Comparison of ENCODE assay signal across 18 cellular contexts in genomic region chr14:78450945-78451344, GRCh38.
"Had no signal": no experiment of that assay in that cellular context is flagged by ENCODE, and none has a peak within 500 bp of the region (broad histone marks: within the 10 kb centered on the region; RNA-seq: fewer than 3 reads in every experiment).

No MANE protein-coding gene starts in this region.

- H3K27me3 Mint-ChIP-seq: activated CD8-positive, alpha-beta memory T cell treated with anti-CD3 and anti-CD28 coated beads, Interleukin-2, amount 10 ng/mL, durations not matched to agents 7 days and 5 days; activated naive CD4-positive, alpha-beta T cell treated with anti-CD3 and anti-CD28 coated beads, Interleukin-2, amount 10 ng/mL, durations not matched to agents 7 days and 5 days; activated T-cell treated with anti-CD3 and anti-CD28 coated beads, Interleukin-2, amount 50 U/mL, for 24 hours; stimulated activated naive CD8-positive, alpha-beta T cell treated with anti-CD3 and anti-CD28 coated beads, Interleukin-15, Interleukin-2, amounts not matched to agents 100 ng/mL and 50 ng/mL, for 24 hours had no signal

- H3K9me3 ChIP-seq: gastrocnemius medialis, heart right ventricle, ovary, sigmoid colon, spleen, suprapubic skin had no signal

- H3K27ac Mint-ChIP-seq: activated CD4-positive, alpha-beta memory T cell treated with anti-CD3 and anti-CD28 coated beads for 36 hours; activated CD4-positive, alpha-beta T cell treated with anti-CD3 and anti-CD28 coated beads for 36 hours; activated CD8-positive, alpha-beta memory T cell treated with anti-CD3 and anti-CD28 coated beads, Interleukin-2, amount 10 ng/mL, durations not matched to agents 7 days and 5 days; activated naive CD4-positive, alpha-beta T cell treated with anti-CD3 and anti-CD28 coated beads, Interleukin-2, amount 10 ng/mL, durations not matched to agents 7 days and 5 days; activated T-cell treated with anti-CD3 and anti-CD28 coated beads, Interleukin-2, amount 50 U/mL, for 24 hours; dendritic cell treated with granulocyte-macrophage colony-stimulating factor and Interleukin-4, amounts not matched to agents 40 ng/mL and 50 ng/mL, for 4 days; naive B cell; stimulated activated naive CD8-positive, alpha-beta T cell treated with anti-CD3 and anti-CD28 coated beads, Interleukin-15, Interleukin-2, amounts not matched to agents 100 ng/mL and 50 ng/mL, for 24 hours; type B pancreatic cell had no signal

- DNase-seq: activated CD4-positive, alpha-beta memory T cell treated with anti-CD3 and anti-CD28 coated beads for 36 hours; activated CD4-positive, alpha-beta T cell treated with anti-CD3 and anti-CD28 coated beads for 36 hours; activated CD8-positive, alpha-beta memory T cell treated with anti-CD3 and anti-CD28 coated beads, Interleukin-2, amount 10 ng/mL, durations not matched to agents 7 days and 5 days; activated naive CD4-positive, alpha-beta T cell treated with anti-CD3 and anti-CD28 coated beads, Interleukin-2, amount 10 ng/mL, durations not matched to agents 7 days and 5 days; activated T-cell treated with anti-CD3 and anti-CD28 coated beads, Interleukin-2, amount 50 U/mL, for 24 hours; effector memory CD4-positive, alpha-beta T cell; gastrocnemius medialis; heart right ventricle; left cardiac atrium; mammary epithelial cell; naive B cell; ovary; sigmoid colon; spleen had no signal

- H3K9me3 Mint-ChIP-seq: activated CD4-positive, alpha-beta memory T cell treated with anti-CD3 and anti-CD28 coated beads for 36 hours; activated naive CD4-positive, alpha-beta T cell treated with anti-CD3 and anti-CD28 coated beads, Interleukin-2, amount 10 ng/mL, durations not matched to agents 7 days and 5 days; activated T-cell treated with anti-CD3 and anti-CD28 coated beads, Interleukin-2, amount 50 U/mL, for 24 hours; dendritic cell treated with granulocyte-macrophage colony-stimulating factor and Interleukin-4, amounts not matched to agents 40 ng/mL and 50 ng/mL, for 4 days; stimulated activated naive CD8-positive, alpha-beta T cell treated with anti-CD3 and anti-CD28 coated beads, Interleukin-15, Interleukin-2, amounts not matched to agents 100 ng/mL and 50 ng/mL, for 24 hours; type B pancreatic cell had no signal

- H3K4me3 Mint-ChIP-seq: activated CD4-positive, alpha-beta memory T cell treated with anti-CD3 and anti-CD28 coated beads for 36 hours; activated CD4-positive, alpha-beta T cell treated with anti-CD3 and anti-CD28 coated beads for 36 hours; activated CD8-positive, alpha-beta memory T cell treated with anti-CD3 and anti-CD28 coated beads, Interleukin-2, amount 10 ng/mL, durations not matched to agents 7 days and 5 days; activated naive CD4-positive, alpha-beta T cell treated with anti-CD3 and anti-CD28 coated beads, Interleukin-2, amount 10 ng/mL, durations not matched to agents 7 days and 5 days; activated T-cell treated with anti-CD3 and anti-CD28 coated beads, Interleukin-2, amount 50 U/mL, for 24 hours; dendritic cell treated with granulocyte-macrophage colony-stimulating factor and Interleukin-4, amounts not matched to agents 40 ng/mL and 50 ng/mL, for 4 days; naive B cell; stimulated activated naive CD8-positive, alpha-beta T cell treated with anti-CD3 and anti-CD28 coated beads, Interleukin-15, Interleukin-2, amounts not matched to agents 100 ng/mL and 50 ng/mL, for 24 hours; type B pancreatic cell had no signal

- H3K36me3 ChIP-seq: gastrocnemius medialis, heart right ventricle, ovary, sigmoid colon, spleen, suprapubic skin had no signal

- H3K27me3 ChIP-seq: gastrocnemius medialis, ovary, sigmoid colon, spleen, suprapubic skin had no signal

- H3K4me3 ChIP-seq: gastrocnemius medialis, heart right ventricle, ovary, sigmoid colon, spleen, suprapubic skin had no signal

- H3K36me3 Mint-ChIP-seq: activated CD4-positive, alpha-beta memory T cell treated with anti-CD3 and anti-CD28 coated beads for 36 hours; activated CD8-positive, alpha-beta memory T cell treated with anti-CD3 and anti-CD28 coated beads, Interleukin-2, amount 10 ng/mL, durations not matched to agents 7 days and 5 days; activated naive CD4-positive, alpha-beta T cell treated with anti-CD3 and anti-CD28 coated beads, Interleukin-2, amount 10 ng/mL, durations not matched to agents 7 days and 5 days; naive B cell; type B pancreatic cell had no signal

- H3K4me1 ChIP-seq: gastrocnemius medialis, sigmoid colon, spleen, suprapubic skin had no signal

- ATAC-seq: activated CD4-positive, alpha-beta T cell treated with anti-CD3 and anti-CD28 coated beads for 36 hours; activated CD8-positive, alpha-beta memory T cell treated with anti-CD3 and anti-CD28 coated beads, Interleukin-2, amount 10 ng/mL, durations not matched to agents 7 days and 5 days; gastrocnemius medialis; heart right ventricle; left cardiac atrium had no signal

- H3K27ac ChIP-seq: gastrocnemius medialis, heart right ventricle, ovary, sigmoid colon, spleen, suprapubic skin had no signal

- H3K4me1 Mint-ChIP-seq: activated CD4-positive, alpha-beta T cell treated with anti-CD3 and anti-CD28 coated beads for 36 hours; activated CD8-positive, alpha-beta memory T cell treated with anti-CD3 and anti-CD28 coated beads, Interleukin-2, amount 10 ng/mL, durations not matched to agents 7 days and 5 days; activated naive CD4-positive, alpha-beta T cell treated with anti-CD3 and anti-CD28 coated beads, Interleukin-2, amount 10 ng/mL, durations not matched to agents 7 days and 5 days; naive B cell had no signal
